16 cellular contexts compared by ENCODE assay signal in genomic region chr14:65360144-65360784, GRCh38. TPM values are rescaled to one million over a fixed set of nuclear protein-coding genes. Genes with fewer than 3 reads are reported as not detected.
DNase-seq lines count a peak whose midpoint lies in the region; ATAC-seq and TF ChIP-seq lines count a peak whose summit lies in the region.
"Had no signal": no experiment of that assay in that cellular context is flagged by ENCODE, and none has a peak within 500 bp of the region (broad histone marks: within the 10 kb centered on the region; RNA-seq: fewer than 3 reads in every experiment).

No MANE protein-coding gene starts in this region.

- H3K9me3 ChIP-seq in OCI-LY7 (ENCODE audit: low read length) = no peaks in the 10 kb centered on the region
- no peaks in the 10 kb centered on the region for H3K9me3 ChIP-seq in neuronal stem cell (replicated peaks in 1 of 2; ENCODE audit: control insufficient read depth in 2 of 2, insufficient read depth in 1 of 2, low read depth in 1 of 2, low read length in 2 of 2)
- H3K9me3 ChIP-seq: upper lobe of left lung had no signal

- POLR2A ChIA-PET in OCI-LY7 (lab: Charles Lee) = interaction anchor here (0.5 to 3.3 kb wide), 27 partner anchors 9 to 373 kb away, joined by 3 to 25 read pairs (median 6); partner anchors contain the start of gene FUT8

- H3K36me3 ChIP-seq in OCI-LY7 (ENCODE audit: insufficient read depth, low read length) (no peaks in the 10 kb centered on the region), neuronal stem cell (replicated peaks in 1 of 2; ENCODE audit: control insufficient read depth in 2 of 2, insufficient read depth in 2 of 2, low read length in 2 of 2) (no peaks in the 10 kb centered on the region)
- H3K36me3 ChIP-seq: cardiac muscle cell, upper lobe of left lung had no signal

- WGBS in neuronal stem cell (ENCODE audit: extremely low coverage in 2 of 2, insufficient read length in 2 of 2, insufficient replicate concordance in 1 of 2), 2 donors = no CpG with 5 or more reads among the region's 2 CpGs

- no peak overlapping the region for H2BK5ac ChIP-seq in neuronal stem cell (ENCODE audit: low read length)

- ATAC-seq in GM21447 (IDR thresholded peaks at IDR 0.05; ENCODE audit: unreplicated experiment) (no peak), GM18511 (IDR thresholded peaks at IDR 0.05; ENCODE audit: unreplicated experiment) (no peak)
- ATAC-seq: natural killer cell treated with Interleukin-12 subunit alpha and Interleukin-12 subunit beta and Interleukin-15 and Interleukin-18, amount 100 ng/mL, for 72 hours; T-helper 17 cell had no signal

- peak; percentile 12 for DNase-seq in stimulated activated CD4-positive, alpha-beta T cell treated with anti-CD3 and anti-CD28 coated beads, Interleukin-1b, Interleukin-23, amount 100 ng/mL, for 48 hours
- DNase-seq in stimulated activated CD4-positive, alpha-beta T cell treated with anti-CD3 and anti-CD28 coated beads, Interleukin-15, amount 100 ng/mL, for 24 hours = no peak
- DNase-seq in OCI-LY7 (ENCODE audit: low spot score) (peak; percentile 33), epithelial cell of esophagus (ENCODE audit: low read depth) (peak; percentile 46), neuronal stem cell (ENCODE audit: low spot score) (no peak)
- DNase-seq: activated naive CD8-positive, alpha-beta T cell treated with anti-CD3 and anti-CD28 coated beads, Interleukin-2, amount 10 ng/mL, durations not matched to agents 7 days and 5 days; effector CD8-positive, alpha-beta T cell; posterior cingulate gyrus; T-helper 17 cell; upper lobe of left lung had no signal

- no peaks in the 10 kb centered on the region for H3K9me2 ChIP-seq in OCI-LY7 (ENCODE audit: insufficient read depth, low read length)

- H4K8ac ChIP-seq in neuronal stem cell (ENCODE audit: low read depth, low read length) = no peak overlapping the region

- H3K79me2 ChIP-seq in OCI-LY7 (ENCODE audit: insufficient read depth, low read depth, low read length) = no peaks in the 10 kb centered on the region; the same call in 1 of the 2 replicates

- intact Hi-C loops in OCI-LY7 (cut with micrococcal nuclease; ENCODE audit: unreplicated experiment) = no loop called here

- H3K4me2 ChIP-seq in OCI-LY7 (ENCODE audit: low read length) (peak overlapping the region; percentile 62), neuronal stem cell (ENCODE audit: insufficient read depth, low read length, poor library complexity, severe bottlenecking) (no peak overlapping the region)

- H2AFZ ChIP-seq in OCI-LY7 (ENCODE audit: low read length) (peak overlapping the region; percentile 68; the same call in 1 of the 2 replicates), neuronal stem cell (ENCODE audit: low read length) (no peak overlapping the region)

- H3K4ac ChIP-seq in neuronal stem cell (ENCODE audit: low read length) = no peak overlapping the region

- H3K18ac ChIP-seq in neuronal stem cell (ENCODE audit: low read length) = no peak overlapping the region

- H3K14ac ChIP-seq in neuronal stem cell (ENCODE audit: low read length) = no peak overlapping the region

- no peak overlapping the region for H4K91ac ChIP-seq in neuronal stem cell (ENCODE audit: low read depth, low read length, poor library complexity)

- no peaks in the 10 kb centered on the region for H3K79me1 ChIP-seq in neuronal stem cell (ENCODE audit: low read depth, low read length)

- BruUV-seq in OCI-LY7 (replicated peaks; lab: Mats Ljungman, UMichigan) = no TSS peak

- H2BK15ac ChIP-seq in neuronal stem cell (ENCODE audit: low read length) = no peak overlapping the region

- H2AK5ac ChIP-seq in neuronal stem cell (ENCODE audit: low read depth, low read length) = no peak overlapping the region

- H3K4me3 ChIP-seq in OCI-LY7 (ENCODE audit: low read depth, low read length, poor library complexity, severe bottlenecking) = peak overlapping the region; percentile 14
- H3K4me3 ChIP-seq in epithelial cell of esophagus (ENCODE audit: low read length) = no peak overlapping the region
- H3K4me3 ChIP-seq in neuronal stem cell (ENCODE audit: low read length in 2 of 2) = no peak overlapping the region
- H3K4me3 ChIP-seq: cardiac muscle cell, upper lobe of left lung had no signal

- H4K20me1 ChIP-seq in OCI-LY7 (ENCODE audit: insufficient read depth, low read length) = no peaks in the 10 kb centered on the region

- TF ChIP-seq CTCF in OCI-LY7 (conservative IDR thresholded peaks at IDR 0.05; ENCODE audit: low read length) = no peak
- TF ChIP-seq CTCF in epithelial cell of esophagus (IDR thresholded peaks at IDR 0.05; ENCODE audit: insufficient read depth, low read depth, low read length, missing control alignments) = no peak

- H3K27me3 ChIP-seq in neuronal stem cell (ENCODE audit: control insufficient read depth in 3 of 3, insufficient read depth in 3 of 3, low read depth in 1 of 3, low read length in 3 of 3) = no peaks in the 10 kb centered on the region
- H3K27me3 ChIP-seq: cardiac muscle cell, upper lobe of left lung had no signal

- peak overlapping the region; percentile 57 for H3K27ac ChIP-seq in OCI-LY7 (ENCODE audit: low read depth, low read length, poor library complexity, severe bottlenecking)
- H3K27ac ChIP-seq in temporal lobe (ENCODE audit: low read depth, low read length) = peak overlapping the region; percentile 40
- no peak overlapping the region for H3K27ac ChIP-seq in neuronal stem cell (replicated peaks; ENCODE audit: low read length)
- H3K27ac ChIP-seq: cardiac muscle cell, RWPE1, upper lobe of left lung had no signal

- CTCF ChIA-PET in OCI-LY7 (lab: Charles Lee; ENCODE audit: unreplicated experiment) = interaction anchor here (0.9 to 2.8 kb wide), 4 partner anchors 8 to 74 kb away, joined by 3 to 7 read pairs (median 3); no protein-coding TSS in a partner anchor

- peaks cover 60% of the 10 kb centered on the region for H3K4me1 ChIP-seq in OCI-LY7 (ENCODE audit: insufficient read depth, low read length, poor library complexity, severe bottlenecking)
- H3K4me1 ChIP-seq in neuronal stem cell (ENCODE audit: control insufficient read depth in 2 of 2, insufficient read depth in 1 of 2, low read depth in 1 of 2, low read length in 2 of 2) = peaks cover 0 to 3% of the 10 kb centered on the region in 2 donors
- H3K4me1 ChIP-seq: upper lobe of left lung had no signal

- no peak overlapping the region for H2BK120ac ChIP-seq in neuronal stem cell (ENCODE audit: low read depth, low read length)

- H3K9ac ChIP-seq in neuronal stem cell (ENCODE audit: low read depth, low read length, poor library complexity) = no peak overlapping the region

- no peak overlapping the region for H2BK12ac ChIP-seq in neuronal stem cell (ENCODE audit: low read length)

- no peak overlapping the region for H3K23ac ChIP-seq in neuronal stem cell (ENCODE audit: low read depth, low read length, poor library complexity)

RNA-seq across cellular contexts. Expression of gene FUT8, which starts 52.3 kb away (rescaled TPM):
- total RNA-seq in OCI-LY7 (2014; rRNA removed; shearing (Covaris generic)) = 90.3 and 128 TPM in 2 replicates
- total RNA-seq in OCI-LY7 (2022) (157 and 174 TPM in 2 replicates), temporal lobe (128 TPM)
- 52.4 TPM for polyA plus RNA-seq in neuronal stem cell (2013, experiment 1 of 2)
- 53.4 TPM for polyA plus RNA-seq in neuronal stem cell (2013, experiment 2 of 2)

Comparison
In these comparisons a context has a peak if more than half of its experiments do, and no peak if none do; other contexts are left out.
1. DNase-seq: peak in stimulated activated CD4-positive, alpha-beta T cell treated with anti-CD3 and anti-CD28 coated beads, Interleukin-1b, Interleukin-23, amount 100 ng/mL, for 48 hours (single experiment), OCI-LY7 (single experiment) and epithelial cell of esophagus (single experiment); none in stimulated activated CD4-positive, alpha-beta T cell treated with anti-CD3 and anti-CD28 coated beads, Interleukin-15, amount 100 ng/mL, for 24 hours (single experiment) and neuronal stem cell (single experiment).